ENCODE assay signal across 9 cellular contexts in genomic region chr3:49461443-49462171, GRCh38. TPM values are rescaled to one million over a fixed set of nuclear protein-coding genes. Genes with fewer than 3 reads are reported as not detected.
DNase-seq lines count a peak whose midpoint lies in the region; ATAC-seq and TF ChIP-seq lines count a peak whose summit lies in the region.
"Had no signal": no experiment of that assay in that cellular context is flagged by ENCODE, and none has a peak within 500 bp of the region (broad histone marks: within the 10 kb centered on the region; RNA-seq: fewer than 3 reads in every experiment).

No MANE protein-coding gene starts in this region.

- peaks cover 0 to 50% (median 21%) of the 10 kb centered on the region in 4 donors for H3K4me1 ChIP-seq in tibial nerve

- peaks cover 3% of the 10 kb centered on the region for H3K4me1 Mint-ChIP-seq in T-helper 2 cell treated with Interferon-gamma antibody and Interleukin-4, amounts not matched to agents 5 μg/mL and 100 μg/mL, for 36 hours (ENCODE audit: low read depth)

- H3K27ac Mint-ChIP-seq in T-helper 2 cell treated with Interferon-gamma antibody and Interleukin-4, amounts not matched to agents 5 μg/mL and 100 μg/mL, for 36 hours = peak overlapping the region; percentile 29

- TF ChIP-seq CTCF in tibial nerve (IDR thresholded peaks at IDR 0.05) = no peak

- no peaks in the 10 kb centered on the region for H3K9me3 Mint-ChIP-seq in T-helper 2 cell treated with Interferon-gamma antibody and Interleukin-4, amounts not matched to agents 5 μg/mL and 100 μg/mL, for 36 hours

- ATAC-seq in HG03457 (IDR thresholded peaks at IDR 0.05; ENCODE audit: unreplicated experiment) = no peak

- H3K4me3 ChIP-seq in tibial nerve = no peak overlapping the region
- H3K4me3 ChIP-seq: spleen had no signal

- no peaks in the 10 kb centered on the region for H3K36me3 ChIP-seq in tibial nerve
- H3K36me3 ChIP-seq: spleen had no signal

- H3K4me3 Mint-ChIP-seq in T-helper 2 cell treated with Interferon-gamma antibody and Interleukin-4, amounts not matched to agents 5 μg/mL and 100 μg/mL, for 36 hours = no peak overlapping the region

- no peaks in the 10 kb centered on the region for H3K27me3 Mint-ChIP-seq in T-helper 2 cell treated with Interferon-gamma antibody and Interleukin-4, amounts not matched to agents 5 μg/mL and 100 μg/mL, for 36 hours (ENCODE audit: low read depth)

- H3K27me3 ChIP-seq in tibial nerve = no peaks in the 10 kb centered on the region
- H3K27me3 ChIP-seq: spleen had no signal

- H3K27ac ChIP-seq in tibial nerve = peak overlapping the region; percentile 0 to 94 (median 70)

- 19 to 28% methylated on average over 1 of the region's 1 CpG for WGBS in tibial nerve, 2 donors

- no peak for TF ChIP-seq EP300 in tibial nerve (IDR thresholded peaks at IDR 0.05)

- H3K36me3 Mint-ChIP-seq in T-helper 2 cell treated with Interferon-gamma antibody and Interleukin-4, amounts not matched to agents 5 μg/mL and 100 μg/mL, for 36 hours (ENCODE audit: low read depth) = no peaks in the 10 kb centered on the region

- H3K9me3 ChIP-seq in tibial nerve = no peaks in the 10 kb centered on the region
- H3K9me3 ChIP-seq: spleen had no signal

- DNase-seq in T-helper 2 cell treated with Interferon-gamma antibody and Interleukin-4, amounts not matched to agents 5 μg/mL and 100 μg/mL, for 36 hours (ENCODE audit: low spot score) = no peak
- no peak for DNase-seq in T-helper 2 cell
- peak; percentile 65 for DNase-seq in cerebellar cortex (ENCODE audit: low spot score)
- DNase-seq in kidney glomerular epithelial cell (lab: John Stamatoyannopoulos, UW) = peak; percentile 23
- DNase-seq in tibial nerve (ENCODE audit: low spot score in 2 of 2) = no peak
- DNase-seq in NCI-H2029 treated with DMSO at 0.1 percent for 48 hours (lab: John Stamatoyannopoulos, UW) = no peak
- no peak for DNase-seq in NCI-H128 (lab: John Stamatoyannopoulos, UW; ENCODE audit: unreplicated experiment)
- DNase-seq: spleen had no signal

- no peak for TF ChIP-seq POLR2A in tibial nerve (IDR thresholded peaks at IDR 0.05)

RNA-seq across cellular contexts. Expression of gene DAG1, which starts 8.5 kb away (rescaled TPM):
- 100 to 1,000 TPM; 113 to 142 (median 126) TPM for total RNA-seq in tibial nerve

RNA-seq across cellular contexts. Expression of gene NICN1, which starts 32.5 kb away (rescaled TPM):
- 10 to 100 TPM in 1 of 4 donors, 1 to 10 TPM in 2, not detected in 1; 2.1 to 14.7 (median 7.7) TPM for total RNA-seq in tibial nerve

RNA-seq across cellular contexts. Expression of gene AMT, which starts 39.3 kb away (rescaled TPM):
- 10 to 100 TPM in 2 of 4 donors, 1 to 10 TPM in 2; 7.0 to 20.8 (median 9.5) TPM for total RNA-seq in tibial nerve

RNA-seq across cellular contexts. Expression of gene TCTA, which starts 49.4 kb away (rescaled TPM):
- total RNA-seq in tibial nerve = 10 to 100 TPM; 24.6 to 52.9 (median 30.1) TPM

RNA-seq across cellular contexts. Expression of gene RHOA, which starts 49.8 kb away (rescaled TPM):
- 100 to 1,000 TPM; 532 to 825 (median 698) TPM for total RNA-seq in tibial nerve

Comparison
In these comparisons a context has a peak if more than half of its experiments do, and no peak if none do; other contexts are left out.
1. DNase-seq: peak in cerebellar cortex (single experiment) and kidney glomerular epithelial cell (single experiment); none in T-helper 2 cell treated with Interferon-gamma antibody and Interleukin-4, amounts not matched to agents 5 μg/mL and 100 μg/mL, for 36 hours (single experiment), T-helper 2 cell (0 of 5), tibial nerve (0 of 2), NCI-H2029 treated with DMSO at 0.1 percent for 48 hours (single experiment) and NCI-H128 (single experiment).